1 cellular context compared by ENCODE assay signal in genomic region chr22:44683881-44684280, GRCh38.
TF ChIP-seq lines count a peak whose summit lies in the region.

No MANE protein-coding gene starts in this region.

TF ChIP-seq in SK-N-SH, 30 proteins besides CTCF, POLR2A, EP300 and RAD21 (continued from another document):
- TF ChIP-seq TAF1 (IDR thresholded peaks at IDR 0.05; ENCODE audit: borderline replicate concordance, low read depth, low read length) (no peak), RFX5 (IDR thresholded peaks at IDR 0.05; ENCODE audit: low read length) (no peak), NFIC (IDR thresholded peaks at IDR 0.05; ENCODE audit: borderline replicate concordance) (no peak), JUND (IDR thresholded peaks at IDR 0.05) (no peak), GABPA (IDR thresholded peaks at IDR 0.05; ENCODE audit: low read depth) (no peak), FOXJ3 (CRISPR knock-in tag; IDR thresholded peaks at IDR 0.05) (no peak), REST (IDR thresholded peaks at IDR 0.05; ENCODE audit: low read depth, low read length) (no peak)
